In genomic region chr10:71448146-71448545, GRCh38 we compare ENCODE assay signal across 15 cellular contexts. TPM values are rescaled to one million over a fixed set of nuclear protein-coding genes. Genes with fewer than 3 reads are reported as not detected.
DNase-seq lines count a peak whose midpoint lies in the region; ATAC-seq and TF ChIP-seq lines count a peak whose summit lies in the region.
"Had no signal": no experiment of that assay in that cellular context is flagged by ENCODE, and none has a peak within 500 bp of the region (broad histone marks: within the 10 kb centered on the region; RNA-seq: fewer than 3 reads in every experiment).

No MANE protein-coding gene starts in this region.

- H3K27ac Mint-ChIP-seq in natural killer cell treated with Interleukin-12 subunit alpha and Interleukin-12 subunit beta and Interleukin-15 and Interleukin-18, amount 100 ng/mL, for 72 hours: no peak overlapping the region
- H3K27ac Mint-ChIP-seq in natural killer cell: no peak overlapping the region
- no peak overlapping the region for H3K27ac Mint-ChIP-seq in HFFc6
- H3K27ac Mint-ChIP-seq: B cell; CD4-positive, alpha-beta memory T cell had no signal

- peak; percentile 23 for DNase-seq in natural killer cell treated with Interleukin-12 subunit alpha and Interleukin-12 subunit beta and Interleukin-15 and Interleukin-18, amount 100 ng/mL, for 72 hours (ENCODE audit: low spot score)
- no peak for DNase-seq in natural killer cell
- DNase-seq in NCI-H345 treated with DMSO at 0.1 percent for 48 hours (lab: John Stamatoyannopoulos, UW; ENCODE audit: unreplicated experiment): peak; percentile 50
- DNase-seq in mucosa of gallbladder (ENCODE audit: low spot score): peak; percentile 21
- no peak for DNase-seq in HFFc6
- no peak for DNase-seq in DMS 273 (lab: John Stamatoyannopoulos, UW; ENCODE audit: unreplicated experiment)
- DNase-seq in uterus: no peak
- DNase-seq: C1 segment of cervical spinal cord; CD4-positive, alpha-beta memory T cell; DMS153; DMS79 treated with DMSO at 0.1 percent for 48 hours; EL; GM23248; H7 had no signal

- no peaks in the 10 kb centered on the region for H3K4me1 Mint-ChIP-seq in natural killer cell treated with Interleukin-12 subunit alpha and Interleukin-12 subunit beta and Interleukin-15 and Interleukin-18, amount 100 ng/mL, for 72 hours (ENCODE audit: low read depth in 2 of 2)
- H3K4me1 Mint-ChIP-seq in natural killer cell: peaks cover 0 to 8% of the 10 kb centered on the region in 2 donors
- H3K4me1 Mint-ChIP-seq in HFFc6 (ENCODE audit: low read depth): no peaks in the 10 kb centered on the region
- H3K4me1 Mint-ChIP-seq: B cell; CD4-positive, alpha-beta memory T cell had no signal

- no peak for TF ChIP-seq POLR2A in uterus (IDR thresholded peaks at IDR 0.05)

- no peaks in the 10 kb centered on the region for H3K9me3 Mint-ChIP-seq in natural killer cell treated with Interleukin-12 subunit alpha and Interleukin-12 subunit beta and Interleukin-15 and Interleukin-18, amount 100 ng/mL, for 72 hours
- H3K9me3 Mint-ChIP-seq in natural killer cell (no peaks in the 10 kb centered on the region), HFFc6 (no peaks in the 10 kb centered on the region)
- H3K9me3 Mint-ChIP-seq: CD4-positive, alpha-beta memory T cell had no signal

- no peaks in the 10 kb centered on the region for H3K36me3 Mint-ChIP-seq in natural killer cell treated with Interleukin-12 subunit alpha and Interleukin-12 subunit beta and Interleukin-15 and Interleukin-18, amount 100 ng/mL, for 72 hours
- H3K36me3 Mint-ChIP-seq in natural killer cell: no peaks in the 10 kb centered on the region
- no peaks in the 10 kb centered on the region for H3K36me3 Mint-ChIP-seq in HFFc6 (ENCODE audit: low read depth)
- H3K36me3 Mint-ChIP-seq: CD4-positive, alpha-beta memory T cell had no signal

- no peaks in the 10 kb centered on the region for H3K27me3 ChIP-seq in uterus

- H3K4me3 Mint-ChIP-seq in natural killer cell treated with Interleukin-12 subunit alpha and Interleukin-12 subunit beta and Interleukin-15 and Interleukin-18, amount 100 ng/mL, for 72 hours: no peak overlapping the region
- H3K4me3 Mint-ChIP-seq in natural killer cell: no peak overlapping the region
- no peak overlapping the region for H3K4me3 Mint-ChIP-seq in HFFc6
- H3K4me3 Mint-ChIP-seq: B cell; CD4-positive, alpha-beta memory T cell had no signal

- H3K27ac ChIP-seq in uterus: no peak overlapping the region
- H3K27ac ChIP-seq: GM23248 had no signal

- H3K4me3 ChIP-seq in uterus: no peak overlapping the region
- H3K4me3 ChIP-seq: GM23248 had no signal

- no peaks in the 10 kb centered on the region for H3K9me3 ChIP-seq in uterus

- no peaks in the 10 kb centered on the region for H3K4me1 ChIP-seq in uterus

- intact Hi-C loops in natural killer cell (cut with micrococcal nuclease) (no loop called here), uterus (cut with DNase I; ENCODE audit: low total_unique reads) (no loop called here)

- no peaks in the 10 kb centered on the region for H3K36me3 ChIP-seq in uterus

- no peak for ATAC-seq in natural killer cell treated with Interleukin-12 subunit alpha and Interleukin-12 subunit beta and Interleukin-15 and Interleukin-18, amount 100 ng/mL, for 72 hours
- ATAC-seq in natural killer cell: no peak

- H3K27me3 Mint-ChIP-seq in natural killer cell treated with Interleukin-12 subunit alpha and Interleukin-12 subunit beta and Interleukin-15 and Interleukin-18, amount 100 ng/mL, for 72 hours: no peaks in the 10 kb centered on the region
- H3K27me3 Mint-ChIP-seq in natural killer cell (ENCODE audit: low read depth in 2 of 2) (no peaks in the 10 kb centered on the region), HFFc6 (ENCODE audit: insufficient read depth) (peaks cover 50% of the 10 kb centered on the region)
- H3K27me3 Mint-ChIP-seq: B cell; CD4-positive, alpha-beta memory T cell had no signal

- TF ChIP-seq CTCF in natural killer cell (IDR thresholded peaks at IDR 0.05) (no peak), HFFc6 (IDR thresholded peaks at IDR 0.05) (no peak), uterus (IDR thresholded peaks at IDR 0.05) (no peak)

RNA-seq across cellular contexts. Expression of gene CDH23, which starts 51.4 kb away (rescaled TPM):
- under 1 TPM in 1 of 2 donors, not detected in 1; 0.06 TPM for total RNA-seq in natural killer cell treated with Interleukin-12 subunit alpha and Interleukin-12 subunit beta and Interleukin-15 and Interleukin-18, amount 100 ng/mL, for 72 hours
- total RNA-seq in natural killer cell (1 to 10 TPM; 1.2 to 6.0 (median 4.3) TPM), mucosa of gallbladder (5.1 TPM), uterus (10 to 100 TPM in 2 of 4 donors, 1 to 10 TPM in 2; 7.1 to 56.2 (median 25.4) TPM)
- total RNA-seq in HFFc6 (2021; fragmentation: NEBNext Ultra II Directional; extraction: Animal tissue kit (Norgen Biotek cat#: 25700)): under 1 TPM in 4 of 6 experiments, not detected in 2; 0.02 to 0.11 (median 0.04) TPM
- total RNA-seq: GM23248 had no signal

Comparison
In these comparisons a context has a peak if more than half of its experiments do, and no peak if none do; other contexts are left out.
1. DNase-seq: peak in natural killer cell treated with Interleukin-12 subunit alpha and Interleukin-12 subunit beta and Interleukin-15 and Interleukin-18, amount 100 ng/mL, for 72 hours (single experiment), NCI-H345 treated with DMSO at 0.1 percent for 48 hours (single experiment) and mucosa of gallbladder (single experiment); none in natural killer cell (single experiment), HFFc6 (single experiment), DMS 273 (single experiment) and uterus (0 of 2).